Comparison of ENCODE assay signal across 8 cellular contexts in the genomic region with DNA sequence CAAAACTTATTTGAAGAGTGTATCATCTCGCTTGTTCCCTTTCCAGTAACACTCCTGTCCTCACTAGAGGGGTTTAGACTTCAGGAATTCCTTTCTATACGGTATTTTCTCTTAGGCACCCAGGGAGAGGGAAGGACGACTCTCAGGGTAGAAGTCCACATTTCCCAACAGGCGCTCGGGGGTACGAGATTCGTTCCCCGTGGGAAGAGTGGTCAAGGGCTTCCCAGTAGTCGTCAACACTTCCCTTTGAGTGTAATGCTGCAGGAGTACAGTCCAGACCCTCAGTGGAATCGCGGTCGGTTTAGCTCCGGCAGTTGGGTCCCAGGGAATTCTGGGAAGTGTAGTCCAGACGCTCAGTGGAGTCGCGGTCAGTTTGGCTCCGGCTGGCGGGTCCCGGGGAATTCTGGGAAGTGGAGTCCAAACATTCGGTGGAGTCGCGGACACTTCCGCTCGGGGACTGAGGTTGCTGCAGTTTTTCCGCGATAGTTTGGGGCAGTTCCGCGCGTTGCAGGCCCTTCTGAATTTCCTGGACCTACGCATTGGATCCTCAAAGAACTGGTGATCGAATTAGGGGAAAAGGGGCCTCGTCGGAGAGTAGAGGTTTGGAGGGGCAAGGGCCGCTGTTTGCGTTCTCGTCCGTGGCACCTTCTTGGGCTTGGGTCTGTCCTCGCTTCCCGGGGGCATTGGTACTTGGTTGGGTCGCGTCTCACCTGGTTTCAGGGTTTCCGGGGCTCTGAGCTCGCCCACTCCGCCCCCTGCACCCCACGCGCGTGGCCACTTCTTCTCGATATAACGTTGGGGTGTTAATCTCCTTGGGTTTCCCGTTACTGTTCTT. TPM values are rescaled to one million over a fixed set of nuclear protein-coding genes. Genes with fewer than 3 reads are reported as not detected.
DNase-seq lines count a peak whose midpoint lies in the region; ATAC-seq and TF ChIP-seq lines count a peak whose summit lies in the region.

TSS of gene ZNF224 (plus strand) at position 431 of the 835 bp plus-strand sequence. CDS start 3,513 bp downstream, outside the sequence.

- no peak within 1 kb of the TSS for H3K27ac ChIP-seq in PC-3 (ENCODE audit: low read length)

- H3F3A ChIP-seq in PC-3 (ENCODE audit: low read length, unreplicated experiment) = no peaks in the 10 kb centered on the region

- no peaks in the 10 kb centered on the region for H3K9me3 ChIP-seq in PC-3 (ENCODE audit: low read length)
- H3K9me3 ChIP-seq in mucosa of stomach (ENCODE audit: control insufficient read depth, low read length) = no peaks in the 10 kb centered on the region

- H3K4me3 ChIP-seq in PC-3 (ENCODE audit: low read length) = peak within 1 kb of the TSS; percentile 97
- peak within 1 kb of the TSS; percentile 58 for H3K4me3 ChIP-seq in mucosa of stomach (ENCODE audit: low read length)

- peak; percentile 73 for ATAC-seq in GM21528 (IDR thresholded peaks at IDR 0.05; ENCODE audit: low FRiP score, unreplicated experiment)
- ATAC-seq in PC-3 = peak; percentile 97

- CTCF ChIA-PET in PC-3 (lab: Charles Lee) = no interaction called here

- H3K4me1 ChIP-seq in PC-3 (ENCODE audit: insufficient read depth, low read length) (no peaks in the 10 kb centered on the region), mucosa of stomach (ENCODE audit: control insufficient read depth, insufficient read depth, low read length) (no peaks in the 10 kb centered on the region)

- no peaks in the 10 kb centered on the region for H3K9me2 ChIP-seq in PC-3 (replicated peaks; ENCODE audit: low read length)

- H3K4me3 Mint-ChIP-seq in IgD-negative memory B cell = peak within 1 kb of the TSS; percentile 79 to 100 (median 98)

- peak within 1 kb of the TSS; percentile 83 for H3K9ac ChIP-seq in PC-3 (ENCODE audit: low read length)
- peak within 1 kb of the TSS; percentile 92 for H3K9ac ChIP-seq in mucosa of stomach (ENCODE audit: low read length)

- H3K27me3 ChIP-seq in PC-3 (ENCODE audit: low read length) (no peaks in the 10 kb centered on the region), mucosa of stomach (ENCODE audit: control insufficient read depth, insufficient read depth, low read length) (no peaks in the 10 kb centered on the region)

- peak; percentile 87 for DNase-seq in COR-L47 (lab: John Stamatoyannopoulos, UW)
- peak; percentile 85 for DNase-seq in PC-3
- DNase-seq in activated T-cell treated with anti-CD3 and anti-CD28 coated beads for 48 hours (ENCODE audit: low read depth) = peak; percentile 76
- peak; percentile 92 to 93 for DNase-seq in erythroblast (lab: John Stamatoyannopoulos, UW)
- DNase-seq in stimulated activated CD8-positive, alpha-beta memory T cell treated with anti-CD3 and anti-CD28 coated beads, Interleukin-4, amount 100 ng/mL, for 48 hours = peak; percentile 86

- intact Hi-C loops in PC-3 (cut with micrococcal nuclease) = loop anchor here (1.0 to 10.0 kb wide), 5 partner anchors 19 to 139 kb away; partner anchors contain the start of genes ZNF155, ZNF221, ZNF225 and ZNF226

- peak within 1 kb of the TSS; percentile 86 for H3K4me2 ChIP-seq in PC-3 (ENCODE audit: low read length)

- H3K27ac Mint-ChIP-seq in IgD-negative memory B cell = peak within 1 kb of the TSS; percentile 86 to 91 (median 91)

- peak; percentile 61 for TF ChIP-seq POLR2A in erythroblast (IDR thresholded peaks at IDR 0.05; ENCODE audit: low read length)

- H3K27me3 Mint-ChIP-seq in IgD-negative memory B cell = no peaks in the 10 kb centered on the region

- no peaks in the 10 kb centered on the region; the same call in 1 of the 2 replicates for H3K36me3 ChIP-seq in PC-3 (ENCODE audit: low read depth, low read length)
- no peaks in the 10 kb centered on the region for H3K36me3 ChIP-seq in mucosa of stomach (ENCODE audit: control insufficient read depth, insufficient read depth, low read length)

- TF ChIP-seq CTCF in PC-3 (conservative IDR thresholded peaks at IDR 0.05; ENCODE audit: low read depth, low read length) = no peak

- peaks cover 21% of the 10 kb centered on the region for H3K79me2 ChIP-seq in PC-3 (ENCODE audit: low read length)

- peak within 1 kb of the TSS; percentile 95 for H2AFZ ChIP-seq in PC-3 (ENCODE audit: low read length)

- POLR2A ChIA-PET in PC-3 (lab: Charles Lee; ENCODE audit: unreplicated experiment) = no interaction called here

- H3K4me1 Mint-ChIP-seq in IgD-negative memory B cell = peaks cover 11 to 15% (median 11%) of the 10 kb centered on the region in 3 donors

- BruUV-seq in PC-3 (replicated peaks; lab: Mats Ljungman, UMichigan) = TSS peak; percentile 76

- H3K36me3 Mint-ChIP-seq in IgD-negative memory B cell = peaks cover 20% of the 10 kb centered on the region

- peaks cover 0 to 4% (median 4%) of the 10 kb centered on the region in 3 donors for H3K9me3 Mint-ChIP-seq in IgD-negative memory B cell

- H4K20me1 ChIP-seq in PC-3 (ENCODE audit: low read length) = no peaks in the 10 kb centered on the region

RNA-seq across cellular contexts. Expression of gene ZNF224, which starts in this region (rescaled TPM):
- polyA plus RNA-seq in IgD-negative memory B cell = 12.4 TPM
- 5.6 and 11.0 TPM in 2 replicates for total RNA-seq in PC-3 (2014; rRNA removed)
